ENCODE assay signal across 8 cellular contexts in genomic region chr11:108008656-108009496, GRCh38. TPM values are rescaled to one million over a fixed set of nuclear protein-coding genes. Genes with fewer than 3 reads are reported as not detected.
A peak's percentile ranks its signal among the peaks of the same experiment; 100 is the strongest.
DNase-seq lines count a peak whose midpoint lies in the region; ATAC-seq and TF ChIP-seq lines count a peak whose summit lies in the region.

TSS of gene CUL5 (plus strand) at chr11:108008898. CDS start at chr11:108009349, 451 bp downstream.

- H3K27me3 Mint-ChIP-seq in activated naive CD8-positive, alpha-beta T cell, result no peaks in the 10 kb centered on the region
- H3K27me3 Mint-ChIP-seq in glutamatergic neuron (ENCODE audit: unreplicated experiment), result peaks cover 4% of the 10 kb centered on the region

- H3K4me3 ChIP-seq in ovary (peak within 1 kb of the TSS; percentile 97), thyroid gland (replicated peaks in 1 of 3) (peak within 1 kb of the TSS; percentile 81 to 99 (median 98))

- peaks cover 2% of the 10 kb centered on the region for H3K4me1 ChIP-seq in ovary (ENCODE audit: insufficient read depth)
- H3K4me1 ChIP-seq in thyroid gland, result peaks cover 31 to 37% of the 10 kb centered on the region in 2 donors

- WGBS in ovary, 3 donors, result 0% methylated on average over 59 to 72 of the region's 72 CpGs
- 3 to 4% methylated on average over 10 to 15 of the region's 72 CpGs for WGBS in thyroid gland, 2 donors

- H3K9me3 Mint-ChIP-seq in activated naive CD8-positive, alpha-beta T cell (ENCODE audit: low read depth), result no peaks in the 10 kb centered on the region
- H3K9me3 Mint-ChIP-seq in glutamatergic neuron (ENCODE audit: unreplicated experiment), result peaks cover 2% of the 10 kb centered on the region

- intact Hi-C loops in ovary (cut with DNase I), result loop anchor here in 2 of 4 donors (5.0 kb wide), 2 partner anchors 213 to 638 kb away; partner anchors contain the start of genes ATM (in 1 of the 2) and NPAT (in 1 of the 2)
- intact Hi-C loops in thyroid gland (cut with DNase I), result no loop called here

- peak within 1 kb of the TSS; percentile 99 for H3K4me3 Mint-ChIP-seq in activated naive CD8-positive, alpha-beta T cell
- peak within 1 kb of the TSS; percentile 89 for H3K4me3 Mint-ChIP-seq in glutamatergic neuron (ENCODE audit: unreplicated experiment)

- H3K4me1 Mint-ChIP-seq in activated naive CD8-positive, alpha-beta T cell (ENCODE audit: low read depth), result peaks cover 18% of the 10 kb centered on the region
- H3K4me1 Mint-ChIP-seq in glutamatergic neuron (ENCODE audit: low read depth, unreplicated experiment), result peaks cover 9% of the 10 kb centered on the region

- H3K9me3 ChIP-seq in ovary (no peaks in the 10 kb centered on the region), thyroid gland (no peaks in the 10 kb centered on the region)

- H3K27ac ChIP-seq in ovary (peak within 1 kb of the TSS; percentile 92 to 94), thyroid gland (peak within 1 kb of the TSS; percentile 97 to 100 (median 99))

- peak within 1 kb of the TSS; percentile 95 for H3K27ac Mint-ChIP-seq in activated naive CD8-positive, alpha-beta T cell
- peak within 1 kb of the TSS; percentile 97 for H3K27ac Mint-ChIP-seq in glutamatergic neuron (ENCODE audit: unreplicated experiment)

- H3K36me3 ChIP-seq in ovary, result no peaks in the 10 kb centered on the region
- H3K36me3 ChIP-seq in thyroid gland, result peaks cover 0 to 2% of the 10 kb centered on the region in 2 donors

- peaks cover 2% of the 10 kb centered on the region for H3K36me3 Mint-ChIP-seq in activated naive CD8-positive, alpha-beta T cell
- H3K36me3 Mint-ChIP-seq in glutamatergic neuron (ENCODE audit: unreplicated experiment), result no peaks in the 10 kb centered on the region

- DNase-seq in NCI-H1048 (lab: John Stamatoyannopoulos, UW) (peak; percentile 93), SKM-1 (lab: John Stamatoyannopoulos, UW; ENCODE audit: unreplicated experiment) (peak; percentile 46), glutamatergic neuron (peak; percentile 96), ovary (peak; percentile 90 to 95 (median 93)), thyroid gland (peak; percentile 90 to 92)

- ATAC-seq in HG02588 (IDR thresholded peaks at IDR 0.05; ENCODE audit: unreplicated experiment), result peak; percentile 86

- no peak for TF ChIP-seq EP300 in ovary (IDR thresholded peaks at IDR 0.05)

- TF ChIP-seq CTCF in GM12801 (IDR thresholded peaks at IDR 0.05; ENCODE audit: extremely low read depth, insufficient read length), result peak; percentile 34
- peak; percentile 94 for TF ChIP-seq CTCF in glutamatergic neuron (IDR thresholded peaks at IDR 0.05; ENCODE audit: partially characterized antibody, unreplicated experiment)
- peak; percentile 85 to 92 (median 87) for TF ChIP-seq CTCF in ovary (IDR thresholded peaks at IDR 0.05)
- TF ChIP-seq CTCF in thyroid gland (IDR thresholded peaks at IDR 0.05), result peak; percentile 60 to 94 (median 84)

- no peaks in the 10 kb centered on the region for H3K27me3 ChIP-seq in ovary
- no peaks in the 10 kb centered on the region for H3K27me3 ChIP-seq in thyroid gland

- TF ChIP-seq POLR2A in ovary (IDR thresholded peaks at IDR 0.05) (peak; percentile 44), thyroid gland (IDR thresholded peaks at IDR 0.05) (peak in 1 of 2 donors; percentile 66)

RNA-seq across cellular contexts. Expression of gene CUL5, which starts in this region (rescaled TPM):
- 40.5 TPM for total RNA-seq in glutamatergic neuron (ENCODE audit: unreplicated experiment)
- total RNA-seq in ovary, result 10 to 100 TPM; 18.4 to 34.4 (median 31.7) TPM
- polyA plus RNA-seq in ovary, result 10 to 100 TPM in 1 of 2 donors, 1 to 10 TPM in 1; 8.3 to 12.6 TPM
- total RNA-seq in thyroid gland, result 10 to 100 TPM; 39.5 to 57.0 (median 45.4) TPM

Comparison
In these comparisons a context has a peak if more than half of its experiments do, and no peak if none do; other contexts are left out.
1. Peak in every context shown above with its lines: DNase-seq, ATAC-seq, H3K4me3 ChIP-seq and H3K27ac ChIP-seq.
2. CTCF ChIP-seq: peak in every context shown above with its lines; median percentile 94 in glutamatergic neuron; 87 in ovary; 84 in thyroid gland; 34 in GM12801.
3. DNase-seq: peak in every context shown above with its lines; median percentile 96 in glutamatergic neuron; 93 in NCI-H1048; 93 in ovary; 91 in thyroid gland; 46 in SKM-1.